ENCODE assay signal across 1 cellular context in genomic region chr9:34651286-34651685, GRCh38.
TF ChIP-seq lines count a peak whose summit lies in the region.

No MANE protein-coding gene starts in this region.

TF ChIP-seq in A549, 52 proteins besides CTCF, POLR2A, EP300 and RAD21 (continued from another document):
- TF ChIP-seq, protein P1, sequence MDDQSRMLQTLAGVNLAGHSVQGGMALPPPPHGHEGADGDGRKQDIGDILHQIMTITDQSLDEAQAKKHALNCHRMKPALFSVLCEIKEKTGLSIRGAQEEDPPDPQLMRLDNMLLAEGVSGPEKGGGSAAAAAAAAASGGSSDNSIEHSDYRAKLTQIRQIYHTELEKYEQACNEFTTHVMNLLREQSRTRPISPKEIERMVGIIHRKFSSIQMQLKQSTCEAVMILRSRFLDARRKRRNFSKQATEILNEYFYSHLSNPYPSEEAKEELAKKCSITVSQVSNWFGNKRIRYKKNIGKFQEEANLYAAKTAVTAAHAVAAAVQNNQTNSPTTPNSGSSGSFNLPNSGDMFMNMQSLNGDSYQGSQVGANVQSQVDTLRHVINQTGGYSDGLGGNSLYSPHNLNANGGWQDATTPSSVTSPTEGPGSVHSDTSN (IDR thresholded peaks at IDR 0.05) = no peak
- TF ChIP-seq ZFP36 (IDR thresholded peaks at IDR 0.05; ENCODE audit: borderline replicate concordance, partially characterized antibody) (no peak), SREBF2 (IDR thresholded peaks at IDR 0.05) (no peak), CHD4 (IDR thresholded peaks at IDR 0.05; ENCODE audit: borderline replicate concordance) (no peak), RNF2 (IDR thresholded peaks at IDR 0.05; ENCODE audit: borderline replicate concordance, low read depth) (no peak), ATOH8 (CRISPR knock-in tag; IDR thresholded peaks at IDR 0.05; ENCODE audit: low read depth) (no peak), HOXB13 (CRISPR knock-in tag; IDR thresholded peaks at IDR 0.05; ENCODE audit: low read depth) (no peak), CHD2 (IDR thresholded peaks at IDR 0.05; ENCODE audit: low read length, partially characterized antibody) (no peak), JUN (IDR thresholded peaks at IDR 0.05) (no peak), HEYL (CRISPR knock-in tag; IDR thresholded peaks at IDR 0.05) (no peak), SMC3 (IDR thresholded peaks at IDR 0.05) (no peak)
